Comparison of ENCODE assay signal across 36 cellular contexts in the genomic region with DNA sequence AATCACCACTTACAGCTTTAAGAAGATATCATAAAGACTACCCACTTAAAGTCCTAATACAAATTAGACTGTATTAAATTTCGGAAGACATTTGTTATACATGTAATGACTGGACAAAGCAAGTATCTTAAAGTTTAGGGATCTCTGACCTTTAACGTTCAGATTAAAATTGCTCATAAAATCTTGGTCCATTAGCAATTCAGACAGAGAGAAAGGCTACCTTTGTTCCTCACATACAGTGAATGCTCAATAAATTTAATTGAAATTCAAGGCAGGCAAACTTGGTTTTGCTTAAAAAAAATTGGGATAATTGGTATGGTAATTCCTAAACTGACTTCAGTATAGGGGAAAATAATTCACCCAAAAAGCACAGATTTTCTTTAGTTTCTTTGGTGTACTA.
"Had no signal": no experiment of that assay in that cellular context is flagged by ENCODE, and none has a peak within 500 bp of the region (broad histone marks: within the 10 kb centered on the region; RNA-seq: fewer than 3 reads in every experiment).

No MANE protein-coding gene starts in this region.

- H3K27me3 ChIP-seq: adrenal gland, ascending aorta, body of pancreas, brain microvascular endothelial cell, breast epithelium, cardiac muscle cell had no signal

- H3K27ac ChIP-seq: adrenal gland, ascending aorta, body of pancreas, brain microvascular endothelial cell, breast epithelium, cardiac muscle cell had no signal

- H3K9me3 Mint-ChIP-seq: activated naive CD4-positive, alpha-beta T cell treated with anti-CD3 and anti-CD28 coated beads for 36 hours; activated naive CD4-positive, alpha-beta T cell treated with anti-CD3 and anti-CD28 coated beads, Interleukin-2, amount 10 ng/mL, durations not matched to agents 7 days and 5 days; activated naive CD4-positive, alpha-beta T cell treated with anti-CD3 and anti-CD28 coated beads, Interleukin-2, amount 50 U/mL, for 24 hours; activated naive CD4-positive, alpha-beta T cell treated with anti-CD3 and anti-CD28 coated beads, Interleukin-2, amount 50 U/mL, for 72 hours; activated naive CD8-positive, alpha-beta T cell treated with anti-CD3 and anti-CD28 coated beads for 36 hours; activated naive CD8-positive, alpha-beta T cell treated with anti-CD3 and anti-CD28 coated beads, Interleukin-2, amount 10 ng/mL, durations not matched to agents 7 days and 5 days; activated T-cell treated with anti-CD3 and anti-CD28 coated beads, Interleukin-2, amount 50 U/mL, for 72 hours; activated T-helper 1 cell treated with anti-CD3 and anti-CD28 coated beads, Interleukin-12 subunit alpha, Interleukin-12 subunit beta, Interleukin-2, Interleukin-4 antibody, amounts not matched to agents 30 ng/mL and 10 ng/mL and 1 ng/mL, durations not matched to agents 14 hours and 24 hours and 36 hours; activated T-helper 2 cell treated with anti-CD3 and anti-CD28 coated beads, Interferon-gamma antibody, Interleukin-2, Interleukin-4, amounts not matched to agents 10 μg/mL and 5 μg/mL and 100 μg/mL, durations not matched to agents 14 hours and 24 hours and 36 hours; central memory CD8-positive, alpha-beta T cell had no signal

- H3K27me3 Mint-ChIP-seq: activated naive CD4-positive, alpha-beta T cell treated with anti-CD3 and anti-CD28 coated beads, Interleukin-2, amount 10 ng/mL, durations not matched to agents 7 days and 5 days; activated naive CD8-positive, alpha-beta T cell; activated naive CD8-positive, alpha-beta T cell treated with anti-CD3 and anti-CD28 coated beads, Interleukin-2, amount 10 ng/mL, durations not matched to agents 7 days and 5 days; activated naive CD8-positive, alpha-beta T cell treated with anti-CD3 and anti-CD28 coated beads, Interleukin-2, amount 50 U/mL, for 24 hours; brain; central memory CD8-positive, alpha-beta T cell had no signal

- H3K27ac Mint-ChIP-seq: activated naive CD4-positive, alpha-beta T cell treated with anti-CD3 and anti-CD28 coated beads for 36 hours; activated naive CD4-positive, alpha-beta T cell treated with anti-CD3 and anti-CD28 coated beads, Interleukin-2, amount 10 ng/mL, durations not matched to agents 7 days and 5 days; activated naive CD4-positive, alpha-beta T cell treated with anti-CD3 and anti-CD28 coated beads, Interleukin-2, amount 50 U/mL, for 24 hours; activated naive CD4-positive, alpha-beta T cell treated with anti-CD3 and anti-CD28 coated beads, Interleukin-2, amount 50 U/mL, for 72 hours; activated naive CD8-positive, alpha-beta T cell; activated naive CD8-positive, alpha-beta T cell treated with anti-CD3 and anti-CD28 coated beads for 36 hours; activated naive CD8-positive, alpha-beta T cell treated with anti-CD3 and anti-CD28 coated beads, Interleukin-2, amount 10 ng/mL, durations not matched to agents 7 days and 5 days; activated naive CD8-positive, alpha-beta T cell treated with anti-CD3 and anti-CD28 coated beads, Interleukin-2, amount 50 U/mL, for 24 hours; activated T-cell treated with anti-CD3 and anti-CD28 coated beads, Interleukin-2, amount 50 U/mL, for 72 hours; activated T-helper 1 cell treated with anti-CD3 and anti-CD28 coated beads, Interleukin-12 subunit alpha, Interleukin-12 subunit beta, Interleukin-2, Interleukin-4 antibody, amounts not matched to agents 30 ng/mL and 10 ng/mL and 1 ng/mL, durations not matched to agents 14 hours and 24 hours and 36 hours; activated T-helper 2 cell treated with anti-CD3 and anti-CD28 coated beads, Interferon-gamma antibody, Interleukin-2, Interleukin-4, amounts not matched to agents 10 μg/mL and 5 μg/mL and 100 μg/mL, durations not matched to agents 14 hours and 24 hours and 36 hours; brain had no signal

- DNase-seq: activated effector memory CD4-positive, alpha-beta T cell treated with anti-CD3 and anti-CD28 coated beads, Interleukin-2, amount 50 U/mL, for 16 hours; activated effector memory CD4-positive, alpha-beta T cell treated with Interleukin-2 at 50 U/mL for 16 hours; activated gamma-delta T cell; activated gamma-delta T cell treated with Interleukin-2 at 50 U/mL for 16 hours; activated naive CD4-positive, alpha-beta T cell; activated naive CD4-positive, alpha-beta T cell treated with anti-CD3 and anti-CD28 coated beads for 36 hours; activated naive CD4-positive, alpha-beta T cell treated with anti-CD3 and anti-CD28 coated beads, Interleukin-2, amount 10 ng/mL, durations not matched to agents 7 days and 5 days; activated naive CD4-positive, alpha-beta T cell treated with anti-CD3 and anti-CD28 coated beads, Interleukin-2, amount 50 U/mL, for 16 hours; activated naive CD4-positive, alpha-beta T cell treated with Interleukin-2 at 50 U/mL for 16 hours; activated naive CD8-positive, alpha-beta T cell treated with anti-CD3 and anti-CD28 coated beads for 36 hours; activated naive CD8-positive, alpha-beta T cell treated with anti-CD3 and anti-CD28 coated beads, Interleukin-2, amount 10 ng/mL, durations not matched to agents 7 days and 5 days; activated naive CD8-positive, alpha-beta T cell treated with anti-CD3 and anti-CD28 coated beads, Interleukin-2, amount 50 U/mL, for 24 hours; activated T-cell treated with anti-CD3 and anti-CD28 coated beads, Interleukin-2, amount 50 U/mL, for 1 hour; activated T-cell treated with anti-CD3 and anti-CD28 coated beads, Interleukin-2, amount 50 U/mL, for 4 hours; activated T-cell treated with anti-CD3 and anti-CD28 coated beads, Interleukin-2, amount 50 U/mL, for 48 hours; activated T-cell treated with anti-CD3 and anti-CD28 coated beads, Interleukin-2, amount 50 U/mL, for 72 hours; adrenal gland; amniotic stem cell; amygdala; anterior cingulate cortex; aorta; body of pancreas; brain microvascular endothelial cell; caudate nucleus; central memory CD4-positive, alpha-beta T cell; cerebellar nuclear complex had no signal

- H3K4me1 ChIP-seq: adrenal gland, ascending aorta, body of pancreas, breast epithelium had no signal

- H3K36me3 ChIP-seq: adrenal gland, ascending aorta, brain microvascular endothelial cell, breast epithelium, cardiac muscle cell had no signal

- H3K4me3 Mint-ChIP-seq: activated naive CD4-positive, alpha-beta T cell treated with anti-CD3 and anti-CD28 coated beads for 36 hours; activated naive CD4-positive, alpha-beta T cell treated with anti-CD3 and anti-CD28 coated beads, Interleukin-2, amount 10 ng/mL, durations not matched to agents 7 days and 5 days; activated naive CD4-positive, alpha-beta T cell treated with anti-CD3 and anti-CD28 coated beads, Interleukin-2, amount 50 U/mL, for 24 hours; activated naive CD8-positive, alpha-beta T cell; activated naive CD8-positive, alpha-beta T cell treated with anti-CD3 and anti-CD28 coated beads for 36 hours; activated naive CD8-positive, alpha-beta T cell treated with anti-CD3 and anti-CD28 coated beads, Interleukin-2, amount 10 ng/mL, durations not matched to agents 7 days and 5 days; activated naive CD8-positive, alpha-beta T cell treated with anti-CD3 and anti-CD28 coated beads, Interleukin-2, amount 50 U/mL, for 24 hours; activated T-cell treated with anti-CD3 and anti-CD28 coated beads, Interleukin-2, amount 50 U/mL, for 4 hours; activated T-cell treated with anti-CD3 and anti-CD28 coated beads, Interleukin-2, amount 50 U/mL, for 72 hours; activated T-helper 1 cell treated with anti-CD3 and anti-CD28 coated beads, Interleukin-12 subunit alpha, Interleukin-12 subunit beta, Interleukin-2, Interleukin-4 antibody, amounts not matched to agents 30 ng/mL and 10 ng/mL and 1 ng/mL, durations not matched to agents 14 hours and 24 hours and 36 hours; brain; central memory CD8-positive, alpha-beta T cell had no signal

- H3K4me1 Mint-ChIP-seq: activated naive CD4-positive, alpha-beta T cell treated with anti-CD3 and anti-CD28 coated beads, Interleukin-2, amount 10 ng/mL, durations not matched to agents 7 days and 5 days; activated naive CD4-positive, alpha-beta T cell treated with anti-CD3 and anti-CD28 coated beads, Interleukin-2, amount 50 U/mL, for 24 hours; activated naive CD8-positive, alpha-beta T cell treated with anti-CD3 and anti-CD28 coated beads for 36 hours; activated naive CD8-positive, alpha-beta T cell treated with anti-CD3 and anti-CD28 coated beads, Interleukin-2, amount 10 ng/mL, durations not matched to agents 7 days and 5 days; activated naive CD8-positive, alpha-beta T cell treated with anti-CD3 and anti-CD28 coated beads, Interleukin-2, amount 50 U/mL, for 24 hours; central memory CD8-positive, alpha-beta T cell had no signal

- H3K36me3 Mint-ChIP-seq: activated naive CD4-positive, alpha-beta T cell treated with anti-CD3 and anti-CD28 coated beads, Interleukin-2, amount 10 ng/mL, durations not matched to agents 7 days and 5 days; activated naive CD4-positive, alpha-beta T cell treated with anti-CD3 and anti-CD28 coated beads, Interleukin-2, amount 50 U/mL, for 24 hours; activated naive CD4-positive, alpha-beta T cell treated with anti-CD3 and anti-CD28 coated beads, Interleukin-2, amount 50 U/mL, for 72 hours; activated naive CD8-positive, alpha-beta T cell; activated naive CD8-positive, alpha-beta T cell treated with anti-CD3 and anti-CD28 coated beads for 36 hours; activated naive CD8-positive, alpha-beta T cell treated with anti-CD3 and anti-CD28 coated beads, Interleukin-2, amount 10 ng/mL, durations not matched to agents 7 days and 5 days; brain had no signal

- H3K9me3 ChIP-seq: adrenal gland, ascending aorta, body of pancreas, breast epithelium had no signal

- H3K4me3 ChIP-seq: adrenal gland, ascending aorta, body of pancreas, breast epithelium, cardiac muscle cell had no signal

- ATAC-seq: activated naive CD4-positive, alpha-beta T cell treated with anti-CD3 and anti-CD28 coated beads, Interleukin-2, amount 50 U/mL, for 72 hours; activated naive CD8-positive, alpha-beta T cell treated with anti-CD3 and anti-CD28 coated beads, Interleukin-2, amount 50 U/mL, for 24 hours; activated T-cell treated with anti-CD3 and anti-CD28 coated beads, Interleukin-2, amount 50 U/mL, for 4 hours; activated T-cell treated with anti-CD3 and anti-CD28 coated beads, Interleukin-2, amount 50 U/mL, for 72 hours; body of pancreas had no signal
